ENCODE assay signal across 14 cellular contexts in the genomic region with DNA sequence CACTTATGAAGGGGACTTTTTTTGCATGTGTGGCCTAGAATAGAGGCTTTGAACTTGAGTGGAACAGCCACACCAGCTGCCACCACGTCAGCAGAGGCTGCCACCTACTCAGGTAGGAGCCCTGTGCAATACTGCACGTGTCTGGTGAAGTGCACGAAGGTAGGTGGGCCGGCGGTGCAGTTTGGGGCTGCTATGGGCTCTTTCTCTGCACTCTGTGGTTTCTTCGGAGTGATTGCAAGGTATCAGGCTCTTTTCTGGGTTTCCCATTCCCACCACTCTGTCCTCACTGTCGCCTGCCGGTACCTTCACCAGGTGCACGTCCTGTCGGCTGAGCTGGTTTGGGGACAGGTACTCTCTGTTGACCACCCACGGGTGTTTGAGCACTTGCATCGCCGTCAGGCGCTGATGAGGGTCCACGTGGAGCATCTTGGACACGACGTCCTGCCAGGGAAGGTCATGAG.
"Had no signal": no experiment of that assay in that cellular context is flagged by ENCODE, and none has a peak within 500 bp of the region (broad histone marks: within the 10 kb centered on the region; RNA-seq: fewer than 3 reads in every experiment).

No MANE protein-coding gene starts in this region.

- H3K27ac ChIP-seq: epithelial cell of prostate, hepatocyte, parathyroid adenoma, right lobe of liver, thoracic aorta had no signal

- H3K9me3 ChIP-seq: mucosa of descending colon, right lobe of liver, thoracic aorta had no signal

- H3K27ac Mint-ChIP-seq: activated T-helper 2 cell treated with anti-CD3 and anti-CD28 coated beads, Interferon-gamma antibody, Interleukin-2, Interleukin-4, amounts not matched to agents 10 μg/mL and 5 μg/mL and 100 μg/mL, durations not matched to agents 14 hours and 24 hours and 36 hours; endodermal cell; naive B cell; stimulated activated memory B cell treated with anti-CD40 and anti-IgM and Interleukin-4, amounts not matched to agents 10 μg/mL and 1 μg/mL and 100 μg/mL, for 72 hours had no signal

- H3K4me3 ChIP-seq: hepatocyte, mucosa of descending colon, right lobe of liver, thoracic aorta had no signal

- H3K4me1 ChIP-seq: parathyroid adenoma had no signal

- ATAC-seq: left cardiac atrium; mucosa of descending colon; right lobe of liver; stimulated activated memory B cell treated with anti-CD40 and anti-IgM and Interleukin-4, amounts not matched to agents 10 μg/mL and 1 μg/mL and 100 μg/mL, for 72 hours had no signal

- H3K4me3 Mint-ChIP-seq: activated naive CD4-positive, alpha-beta T cell treated with anti-CD3 and anti-CD28 coated beads, Interleukin-2, amount 50 U/mL, for 24 hours; endodermal cell; naive B cell; stimulated activated memory B cell treated with anti-CD40 and anti-IgM and Interleukin-4, amounts not matched to agents 10 μg/mL and 1 μg/mL and 100 μg/mL, for 72 hours had no signal

- H3K27me3 ChIP-seq: hepatocyte, right lobe of liver had no signal

- H3K36me3 ChIP-seq: right lobe of liver had no signal

- H3K9me3 Mint-ChIP-seq: endodermal cell had no signal

- H3K27me3 Mint-ChIP-seq: activated naive CD4-positive, alpha-beta T cell treated with anti-CD3 and anti-CD28 coated beads, Interleukin-2, amount 50 U/mL, for 24 hours; naive B cell; stimulated activated memory B cell treated with anti-CD40 and anti-IgM and Interleukin-4, amounts not matched to agents 10 μg/mL and 1 μg/mL and 100 μg/mL, for 72 hours had no signal

- DNase-seq: endodermal cell, foreskin fibroblast, left cardiac atrium, mesenchymal stem cell, mucosa of descending colon, naive B cell, right lobe of liver had no signal
